11 cellular contexts compared by ENCODE assay signal in the genomic region with DNA sequence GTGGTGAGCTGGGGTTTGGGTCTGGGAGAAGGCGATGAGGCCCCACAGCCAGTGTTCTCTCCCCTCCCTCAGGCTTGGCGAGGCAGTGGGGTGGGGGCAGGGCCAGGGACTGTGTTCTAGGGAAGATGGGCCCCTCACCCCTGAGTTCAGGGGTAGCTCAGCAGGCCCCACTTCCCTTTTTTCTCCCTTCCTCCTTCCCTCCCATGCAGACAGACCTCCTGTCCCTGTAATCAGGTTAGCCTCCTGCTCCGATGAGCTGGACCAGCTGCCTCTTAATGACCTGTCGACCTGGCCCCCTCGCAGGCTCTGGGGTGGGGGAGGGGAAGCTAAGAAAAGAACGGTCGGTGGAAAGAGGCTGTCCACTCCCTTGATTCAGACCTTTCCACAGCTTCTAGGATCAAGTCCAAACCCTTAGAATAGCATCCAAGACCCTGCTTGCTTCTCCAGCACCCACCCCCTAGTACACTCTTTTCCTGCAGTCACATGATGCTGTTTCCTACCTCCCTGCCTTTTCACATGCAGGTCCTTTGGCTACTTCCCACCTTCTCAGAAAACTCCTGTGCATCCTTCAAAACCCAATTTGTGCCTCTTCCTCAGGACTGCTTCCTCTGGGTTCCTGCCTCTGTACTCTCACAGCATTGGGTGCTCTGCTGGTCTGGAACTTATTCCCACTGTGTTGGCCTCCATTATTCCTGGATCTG.
DNase-seq lines count a peak whose midpoint lies in the region; ATAC-seq and TF ChIP-seq lines count a peak whose summit lies in the region.
"Had no signal": no experiment of that assay in that cellular context is flagged by ENCODE, and none has a peak within 500 bp of the region (broad histone marks: within the 10 kb centered on the region; RNA-seq: fewer than 3 reads in every experiment).

No MANE protein-coding gene starts in this region.

- no peaks in the 10 kb centered on the region for H4K20me1 ChIP-seq in OCI-LY7 (ENCODE audit: insufficient read depth, low read length)

- H3K27ac Mint-ChIP-seq in HFFc6 (peak overlapping the region; percentile 53), glutamatergic neuron (ENCODE audit: unreplicated experiment) (peak overlapping the region; percentile 93)
- peak overlapping the region; percentile 10 for H3K27ac Mint-ChIP-seq in stimulated activated effector memory CD8-positive, alpha-beta T cell treated with anti-CD3 and anti-CD28 coated beads, Interleukin-12 subunit alpha, Interleukin-12 subunit beta, amount 100 ng/mL, for 72 hours
- H3K27ac Mint-ChIP-seq: activated naive CD4-positive, alpha-beta T cell treated with anti-CD3 and anti-CD28 coated beads, Interleukin-2, amount 10 ng/mL, durations not matched to agents 7 days and 5 days had no signal

- H3K27ac ChIP-seq in OCI-LY7 (ENCODE audit: low read depth, low read length, poor library complexity, severe bottlenecking) (peak overlapping the region; percentile 32), thyroid gland (no peak overlapping the region)

- peak overlapping the region; percentile 5 for H3K4me3 ChIP-seq in OCI-LY7 (ENCODE audit: low read depth, low read length, poor library complexity, severe bottlenecking)
- no peak overlapping the region for H3K4me3 ChIP-seq in thyroid gland (replicated peaks in 1 of 3)

- H3K9me3 Mint-ChIP-seq in HFFc6 (no peaks in the 10 kb centered on the region), glutamatergic neuron (ENCODE audit: unreplicated experiment) (peaks cover 28% of the 10 kb centered on the region)
- H3K9me3 Mint-ChIP-seq in stimulated activated effector memory CD8-positive, alpha-beta T cell treated with anti-CD3 and anti-CD28 coated beads, Interleukin-12 subunit alpha, Interleukin-12 subunit beta, amount 100 ng/mL, for 72 hours: no peaks in the 10 kb centered on the region
- H3K9me3 Mint-ChIP-seq: activated naive CD4-positive, alpha-beta T cell treated with anti-CD3 and anti-CD28 coated beads, Interleukin-2, amount 10 ng/mL, durations not matched to agents 7 days and 5 days had no signal

- H3K36me3 ChIP-seq in OCI-LY7 (ENCODE audit: insufficient read depth, low read length) (no peaks in the 10 kb centered on the region), thyroid gland (peaks cover 6 to 9% of the 10 kb centered on the region in 2 donors)

- no peaks in the 10 kb centered on the region for H3K9me3 ChIP-seq in OCI-LY7 (ENCODE audit: low read length)
- H3K9me3 ChIP-seq in thyroid gland: no peaks in the 10 kb centered on the region

- peaks cover 28% of the 10 kb centered on the region for H3K36me3 Mint-ChIP-seq in HFFc6 (ENCODE audit: low read depth)
- H3K36me3 Mint-ChIP-seq in glutamatergic neuron (ENCODE audit: unreplicated experiment): no peaks in the 10 kb centered on the region
- peaks cover 14% of the 10 kb centered on the region for H3K36me3 Mint-ChIP-seq in stimulated activated effector memory CD8-positive, alpha-beta T cell treated with anti-CD3 and anti-CD28 coated beads, Interleukin-12 subunit alpha, Interleukin-12 subunit beta, amount 100 ng/mL, for 72 hours

- 73 to 81% methylated on average over 7 of the region's 7 CpGs for WGBS in thyroid gland, 2 donors

- POLR2A ChIA-PET in OCI-LY7 (lab: Charles Lee): interaction anchor here (0.7 to 1.7 kb wide), 7 partner anchors 9 to 136 kb away, joined by 3 to 7 read pairs (median 3); no protein-coding TSS in a partner anchor

- H3K4me1 ChIP-seq in OCI-LY7 (ENCODE audit: insufficient read depth, low read length, poor library complexity, severe bottlenecking): peaks cover 67% of the 10 kb centered on the region
- H3K4me1 ChIP-seq in thyroid gland: peaks cover 33 to 50% of the 10 kb centered on the region in 2 donors

- H3K27me3 Mint-ChIP-seq in HFFc6 (ENCODE audit: insufficient read depth) (peaks cover 4% of the 10 kb centered on the region; the same call in 1 of the 2 replicates), glutamatergic neuron (ENCODE audit: unreplicated experiment) (peaks cover 20% of the 10 kb centered on the region)

- intact Hi-C loops in OCI-LY7 (cut with micrococcal nuclease; ENCODE audit: unreplicated experiment): no loop called here
- intact Hi-C loops in thyroid gland (cut with DNase I): loop anchor here (10.0 kb wide), 1 partner anchor 58 kb away; no protein-coding TSS in a partner anchor

- H3K4me3 Mint-ChIP-seq in HFFc6: no peak overlapping the region
- H3K4me3 Mint-ChIP-seq in glutamatergic neuron (ENCODE audit: unreplicated experiment): peak overlapping the region; percentile 72
- no peak overlapping the region for H3K4me3 Mint-ChIP-seq in stimulated activated effector memory CD8-positive, alpha-beta T cell treated with anti-CD3 and anti-CD28 coated beads, Interleukin-12 subunit alpha, Interleukin-12 subunit beta, amount 100 ng/mL, for 72 hours
- H3K4me3 Mint-ChIP-seq: activated naive CD4-positive, alpha-beta T cell treated with anti-CD3 and anti-CD28 coated beads, Interleukin-2, amount 10 ng/mL, durations not matched to agents 7 days and 5 days had no signal

- no TSS peak for BruUV-seq in OCI-LY7 (replicated peaks; lab: Mats Ljungman, UMichigan)

- H2AFZ ChIP-seq in OCI-LY7 (ENCODE audit: low read length): no peak overlapping the region

- DNase-seq in HFFc6: no peak
- peak; percentile 29 for DNase-seq in OCI-LY7 (ENCODE audit: low spot score)
- peak; percentile 71 for DNase-seq in glutamatergic neuron
- no peak for DNase-seq in stimulated activated effector memory CD8-positive, alpha-beta T cell treated with anti-CD3 and anti-CD28 coated beads, Interleukin-12 subunit alpha, Interleukin-12 subunit beta, amount 100 ng/mL, for 72 hours (ENCODE audit: low spot score in 2 of 2)
- no peak for DNase-seq in thyroid gland
- no peak for DNase-seq in stimulated activated CD4-positive, alpha-beta T cell treated with anti-CD3 and anti-CD28 coated beads, Interleukin-2, amount 100 ng/mL, for 24 hours
- DNase-seq: activated naive CD4-positive, alpha-beta T cell treated with anti-CD3 and anti-CD28 coated beads, Interleukin-2, amount 10 ng/mL, durations not matched to agents 7 days and 5 days; cortex of kidney; HCEC 1CT; NCI-H187 had no signal

- H3K4me1 Mint-ChIP-seq in HFFc6 (ENCODE audit: low read depth) (peaks cover 78% of the 10 kb centered on the region), glutamatergic neuron (ENCODE audit: low read depth, unreplicated experiment) (peaks cover 59% of the 10 kb centered on the region)
- peaks cover 42% of the 10 kb centered on the region for H3K4me1 Mint-ChIP-seq in stimulated activated effector memory CD8-positive, alpha-beta T cell treated with anti-CD3 and anti-CD28 coated beads, Interleukin-12 subunit alpha, Interleukin-12 subunit beta, amount 100 ng/mL, for 72 hours

- ATAC-seq in stimulated activated effector memory CD8-positive, alpha-beta T cell treated with anti-CD3 and anti-CD28 coated beads, Interleukin-12 subunit alpha, Interleukin-12 subunit beta, amount 100 ng/mL, for 72 hours: no peak
- no peak for ATAC-seq in GM21526 (IDR thresholded peaks at IDR 0.05; ENCODE audit: low FRiP score, unreplicated experiment)

- TF ChIP-seq CTCF in HFFc6 (IDR thresholded peaks at IDR 0.05) (no peak), OCI-LY7 (conservative IDR thresholded peaks at IDR 0.05; ENCODE audit: low read length) (no peak), glutamatergic neuron (IDR thresholded peaks at IDR 0.05; ENCODE audit: partially characterized antibody, unreplicated experiment) (no peak), thyroid gland (IDR thresholded peaks at IDR 0.05) (no peak)

- CTCF ChIA-PET in OCI-LY7 (lab: Charles Lee; ENCODE audit: unreplicated experiment): interaction anchor here (0.8 to 1.7 kb wide), 3 partner anchors 31 to 58 kb away, joined by 3 to 7 read pairs (median 4); no protein-coding TSS in a partner anchor

- H3K79me2 ChIP-seq in OCI-LY7 (ENCODE audit: insufficient read depth, low read depth, low read length): peaks cover 4% of the 10 kb centered on the region; the same call in 1 of the 2 replicates

- H3K9me2 ChIP-seq in OCI-LY7 (ENCODE audit: insufficient read depth, low read length): no peaks in the 10 kb centered on the region

- no peak for TF ChIP-seq POLR2A in thyroid gland (IDR thresholded peaks at IDR 0.05)

- H3K27me3 ChIP-seq in thyroid gland: no peaks in the 10 kb centered on the region

- peak overlapping the region; percentile 54 for H3K4me2 ChIP-seq in OCI-LY7 (ENCODE audit: low read length)

Comparison
In these comparisons a context has a peak if more than half of its experiments do, and no peak if none do; other contexts are left out.
1. DNase-seq: peak in OCI-LY7 (single experiment) and glutamatergic neuron (single experiment); none in HFFc6 (single experiment), stimulated activated effector memory CD8-positive, alpha-beta T cell treated with anti-CD3 and anti-CD28 coated beads, Interleukin-12 subunit alpha, Interleukin-12 subunit beta, amount 100 ng/mL, for 72 hours (0 of 2), thyroid gland (0 of 2) and stimulated activated CD4-positive, alpha-beta T cell treated with anti-CD3 and anti-CD28 coated beads, Interleukin-2, amount 100 ng/mL, for 24 hours (0 of 2).
2. H3K27ac Mint-ChIP-seq: peak in every context shown above with its lines; median percentile 93 in glutamatergic neuron; 53 in HFFc6; 10 in stimulated activated effector memory CD8-positive, alpha-beta T cell treated with anti-CD3 and anti-CD28 coated beads, Interleukin-12 subunit alpha, Interleukin-12 subunit beta, amount 100 ng/mL, for 72 hours.